In genomic region chr1:7993593-7994479, GRCh38 we compare ENCODE assay signal across 10 cellular contexts. TPM values are rescaled to one million over a fixed set of nuclear protein-coding genes. Genes with fewer than 3 reads are reported as not detected.
A peak's percentile ranks its signal among the peaks of the same experiment; 100 is the strongest.
DNase-seq lines count a peak whose midpoint lies in the region; ATAC-seq and TF ChIP-seq lines count a peak whose summit lies in the region.
"Had no signal": no experiment of that assay in that cellular context is flagged by ENCODE, and none has a peak within 500 bp of the region (broad histone marks: within the 10 kb centered on the region; RNA-seq: fewer than 3 reads in every experiment).

No MANE protein-coding gene starts in this region.

- ATAC-seq in GM19025 (IDR thresholded peaks at IDR 0.05; ENCODE audit: low read depth, unreplicated experiment), result peak; percentile 73
- peak; percentile 70 for ATAC-seq in HG03066 (IDR thresholded peaks at IDR 0.05; ENCODE audit: low read depth, unreplicated experiment)
- ATAC-seq: CD8-positive, alpha-beta T cell had no signal

- no peak for TF ChIP-seq CTCF in A673 (conservative IDR thresholded peaks at IDR 0.05; ENCODE audit: low read depth, low read length)

- BruUV-seq in A673 (replicated peaks; lab: Mats Ljungman, UMichigan), result no TSS peak

- H3K4me1 ChIP-seq in A673 (ENCODE audit: insufficient read depth, low read length, poor library complexity, severe bottlenecking), result no peaks in the 10 kb centered on the region

- DNase-seq in A172 (ENCODE audit: low spot score), result peak; percentile 37
- DNase-seq in amniotic epithelial cell (ENCODE audit: low read depth), result peak; percentile 87
- DNase-seq in SHP77 treated with DMSO at 0.1 percent for 48 hours (lab: John Stamatoyannopoulos, UW), result no peak
- no peak for DNase-seq in cerebellar nuclear complex (lab: John Stamatoyannopoulos, UW)
- DNase-seq in activated CD4-positive, alpha-beta T cell treated with anti-CD3 and anti-CD28 coated beads for 1 hour, result no peak
- no peak for DNase-seq in A673 (ENCODE audit: low spot score)
- DNase-seq: CD8-positive, alpha-beta T cell; effector CD8-positive, alpha-beta T cell had no signal

- intact Hi-C loops in A673 (cut with micrococcal nuclease; ENCODE audit: unreplicated experiment), result no loop called here

- H3K27me3 ChIP-seq in A673 (replicated peaks; ENCODE audit: insufficient read depth, low read depth, low read length, poor library complexity), result no peaks in the 10 kb centered on the region

- no peak overlapping the region for H3K4me3 ChIP-seq in A673 (ENCODE audit: low read depth, low read length, poor library complexity, severe bottlenecking)

- CTCF ChIA-PET in A673 (lab: Charles Lee), result no interaction called here

- no peaks in the 10 kb centered on the region for H3K9me3 ChIP-seq in A673 (ENCODE audit: low read depth, low read length, poor library complexity, severe bottlenecking)

- POLR2A ChIA-PET in A673 (lab: Charles Lee; ENCODE audit: low non-redundant PET), result no interaction called here

- no peaks in the 10 kb centered on the region for H3K36me3 ChIP-seq in A673 (ENCODE audit: insufficient read depth, low read length, poor library complexity, severe bottlenecking)

- no peak overlapping the region for H3K27ac ChIP-seq in A673 (ENCODE audit: low read depth, low read length, poor library complexity, severe bottlenecking)

RNA-seq across cellular contexts. Expression of gene ERRFI1, which starts 32.3 kb away (rescaled TPM):
- total RNA-seq in A172 (2014; rRNA removed; shearing (Covaris generic)), result 92.1 and 100 TPM in 2 replicates
- total RNA-seq in A673 (2021), result 36.2 and 44.4 TPM in 2 replicates

RNA-seq across cellular contexts. Expression of gene PARK7, which starts 32.3 kb away (rescaled TPM):
- 242 and 359 TPM in 2 replicates for total RNA-seq in A172 (2014; rRNA removed; shearing (Covaris generic))
- 352 and 358 TPM in 2 replicates for total RNA-seq in A673 (2021)

RNA-seq across cellular contexts. Expression of gene TNFRSF9, which starts 53.2 kb away (rescaled TPM):
- total RNA-seq in A172 (2014; rRNA removed; shearing (Covaris generic)), result 0.95 and 2.2 TPM in 2 replicates
- total RNA-seq in A673 (2021), result 1.4 and 1.8 TPM in 2 replicates

Comparison
In these comparisons a context has a peak if more than half of its experiments do, and no peak if none do; other contexts are left out.
1. DNase-seq: peak in A172 (single experiment) and amniotic epithelial cell (single experiment); none in SHP77 treated with DMSO at 0.1 percent for 48 hours (single experiment), cerebellar nuclear complex (0 of 2), activated CD4-positive, alpha-beta T cell treated with anti-CD3 and anti-CD28 coated beads for 1 hour (single experiment) and A673 (single experiment).